13 cellular contexts compared by ENCODE assay signal in genomic region chr6:155351273-155352129, GRCh38. TPM values are rescaled to one million over a fixed set of nuclear protein-coding genes. Genes with fewer than 3 reads are reported as not detected.
DNase-seq lines count a peak whose midpoint lies in the region; ATAC-seq lines count a peak whose summit lies in the region.
"Had no signal": no experiment of that assay in that cellular context is flagged by ENCODE, and none has a peak within 500 bp of the region (broad histone marks: within the 10 kb centered on the region; RNA-seq: fewer than 3 reads in every experiment).

No MANE protein-coding gene starts in this region.

- H3K4me2 ChIP-seq in trophoblast cell (ENCODE audit: low read length): no peak overlapping the region

- no peaks in the 10 kb centered on the region for H3K9me3 ChIP-seq in trophoblast cell (ENCODE audit: insufficient read depth, low read depth, low read length)

- H3K27me3 ChIP-seq in trophoblast cell (ENCODE audit: insufficient read depth, low read length): no peaks in the 10 kb centered on the region
- H3K27me3 ChIP-seq: left lung had no signal

- H3K4me1 ChIP-seq in trophoblast cell (ENCODE audit: control insufficient read depth in 1 of 2, insufficient read depth in 2 of 2, low read length in 2 of 2): no peaks in the 10 kb centered on the region
- H3K4me1 ChIP-seq: left lung had no signal

- WGBS in trophoblast cell (ENCODE audit: extremely low coverage, insufficient coverage, insufficient read length): no CpG with 5 or more reads among the region's 5 CpGs

- DNase-seq in RKO (ENCODE audit: low spot score): no peak
- DNase-seq in hypothalamus (lab: John Stamatoyannopoulos, UW): no peak
- DNase-seq in NCI-H2227 treated with DMSO at 0.1 percent for 48 hours (lab: John Stamatoyannopoulos, UW): no peak
- no peak for DNase-seq in trophoblast cell
- DNase-seq: activated CD4-positive, CD25-positive, alpha-beta regulatory T cell; central memory CD4-positive, alpha-beta T cell; left lung had no signal

- H4K12ac ChIP-seq in trophoblast cell (ENCODE audit: low read depth, low read length): no peak overlapping the region

- H2AFZ ChIP-seq in trophoblast cell (ENCODE audit: insufficient read depth, low read length, poor library complexity): no peak overlapping the region

- H2AK5ac ChIP-seq in trophoblast cell (ENCODE audit: low read length): no peak overlapping the region

- ATAC-seq in GM18502 (IDR thresholded peaks at IDR 0.05; ENCODE audit: poor library complexity, unreplicated experiment) (peak; percentile 95), GM19467 (IDR thresholded peaks at IDR 0.05; ENCODE audit: unreplicated experiment) (peak; percentile 96), HG02938 (IDR thresholded peaks at IDR 0.05; ENCODE audit: unreplicated experiment) (peak; percentile 98), HG03571 (IDR thresholded peaks at IDR 0.05; ENCODE audit: unreplicated experiment) (peak; percentile 97)
- ATAC-seq: HepG2, left lung had no signal

- H3K79me1 ChIP-seq in trophoblast cell (ENCODE audit: low read length): no peaks in the 10 kb centered on the region

- no peak overlapping the region for H3K18ac ChIP-seq in trophoblast cell (ENCODE audit: low read length)

- no peak overlapping the region for H3K4me3 ChIP-seq in trophoblast cell (ENCODE audit: low read depth, low read length)
- H3K4me3 ChIP-seq: left lung had no signal

- H3K9ac ChIP-seq in trophoblast cell (ENCODE audit: low read length): no peak overlapping the region

- no peak overlapping the region for H3K4ac ChIP-seq in trophoblast cell (ENCODE audit: low read depth, low read length)

- H2BK12ac ChIP-seq in trophoblast cell (ENCODE audit: low read length): no peak overlapping the region

- no peak overlapping the region for H2BK120ac ChIP-seq in trophoblast cell (ENCODE audit: insufficient read depth, low read length, poor library complexity)

- H4K91ac ChIP-seq in trophoblast cell (ENCODE audit: low read depth, low read length): no peak overlapping the region

- H3K79me2 ChIP-seq in trophoblast cell (ENCODE audit: control insufficient read depth, insufficient read depth, low read length, poor library complexity): no peaks in the 10 kb centered on the region

- H3K14ac ChIP-seq in trophoblast cell (ENCODE audit: low read length): no peak overlapping the region

- no peak overlapping the region for H2BK5ac ChIP-seq in trophoblast cell (ENCODE audit: low read depth, low read length, poor library complexity)

- no peaks in the 10 kb centered on the region for H3K36me3 ChIP-seq in trophoblast cell (ENCODE audit: control insufficient read depth in 1 of 2, insufficient read depth in 2 of 2, low read length in 2 of 2)
- H3K36me3 ChIP-seq: left lung had no signal

- no peak overlapping the region for H3K23ac ChIP-seq in trophoblast cell (ENCODE audit: low read length)

- no peak overlapping the region for H3K27ac ChIP-seq in trophoblast cell (ENCODE audit: low read depth, low read length)
- H3K27ac ChIP-seq: C4-2B, left lung had no signal

- no peak overlapping the region for H4K8ac ChIP-seq in trophoblast cell (ENCODE audit: low read depth, low read length)

RNA-seq across cellular contexts. Expression of gene TFB1M, which starts 37.2 kb away (rescaled TPM):
- polyA plus RNA-seq in trophoblast cell (2013): 19.2 and 19.9 TPM in 2 replicates
